ENCODE assay signal across 35 cellular contexts in the genomic region with DNA sequence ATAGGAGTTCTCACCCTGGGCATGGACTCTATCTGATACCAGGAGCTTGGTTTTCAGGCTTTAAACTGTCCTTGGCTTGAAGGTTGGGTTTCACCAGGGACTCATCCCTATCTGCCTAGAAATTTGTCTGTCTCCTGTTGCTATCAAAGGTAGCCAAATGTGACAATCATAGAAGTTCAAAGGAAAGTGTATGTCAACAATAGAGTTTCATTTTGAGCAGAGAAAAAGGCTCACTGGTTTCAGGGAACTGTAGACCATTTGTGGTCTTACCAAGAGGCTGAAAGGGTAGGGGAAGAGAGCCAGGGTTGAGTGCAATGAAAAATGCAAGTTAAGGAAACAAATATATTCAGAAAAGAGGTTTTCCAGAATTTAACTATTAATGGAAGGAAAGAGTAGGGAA.
"Had no signal": no experiment of that assay in that cellular context is flagged by ENCODE, and none has a peak within 500 bp of the region (broad histone marks: within the 10 kb centered on the region; RNA-seq: fewer than 3 reads in every experiment).

No MANE protein-coding gene starts in this region.

- DNase-seq: activated CD4-positive, alpha-beta memory T cell treated with anti-CD3 and anti-CD28 coated beads, Interleukin-2, amount 10 ng/mL, durations not matched to agents 7 days and 5 days; activated CD4-positive, alpha-beta T cell treated with anti-CD3 and anti-CD28 coated beads for 1 hour; activated CD4-positive, alpha-beta T cell treated with anti-CD3 and anti-CD28 coated beads for 48 hours; activated CD4-positive, CD25-positive, alpha-beta regulatory T cell; activated CD8-positive, alpha-beta memory T cell treated with anti-CD3 and anti-CD28 coated beads for 24 hours; activated CD8-positive, alpha-beta memory T cell treated with anti-CD3 and anti-CD28 coated beads, Interleukin-2, amount 10 ng/mL, durations not matched to agents 7 days and 5 days; activated gamma-delta T cell; activated naive CD4-positive, alpha-beta T cell treated with Interleukin-2 at 50 U/mL for 16 hours; activated naive CD8-positive, alpha-beta T cell treated with anti-CD3 and anti-CD28 coated beads, Interleukin-2, amount 10 ng/mL, durations not matched to agents 7 days and 5 days; activated T-cell treated with anti-CD3 and anti-CD28 coated beads, Interleukin-2, amount 50 U/mL, for 1 hour; amygdala; Kasumi-1; KG1; MG63; NCI-H1048; NCI-H1105 treated with DMSO at 0.1 percent for 48 hours; NCI-H1436; NCI-H1694; NCI-H1930; NCI-H2081 treated with DMSO at 0.1 percent for 48 hours; NCI-H345; NCI-H524 treated with DMSO at 0.1 percent for 48 hours; NCI-H748 treated with DMSO at 0.1 percent for 48 hours; OCI-M1; Right ventricle myocardium superior; SW 1271; T-helper 1 cell; T-helper 2 cell; T1000; WERI-Rb-1 had no signal

- H3K36me3 ChIP-seq: ascending aorta, cardiac muscle cell, MG63, WERI-Rb-1 had no signal

- H3K27ac Mint-ChIP-seq: activated CD4-positive, alpha-beta memory T cell treated with anti-CD3 and anti-CD28 coated beads, Interleukin-2, amount 10 ng/mL, durations not matched to agents 7 days and 5 days; activated CD8-positive, alpha-beta memory T cell treated with anti-CD3 and anti-CD28 coated beads, Interleukin-2, amount 10 ng/mL, durations not matched to agents 7 days and 5 days; activated naive CD4-positive, alpha-beta T cell treated with anti-CD3 and anti-CD28 coated beads, Interleukin-2, amount 50 U/mL, for 24 hours; activated naive CD8-positive, alpha-beta T cell treated with anti-CD3 and anti-CD28 coated beads, Interleukin-2, amount 10 ng/mL, durations not matched to agents 7 days and 5 days; activated T-helper 2 cell treated with anti-CD3 and anti-CD28 coated beads, Interferon-gamma antibody, Interleukin-2, Interleukin-4, amounts not matched to agents 10 μg/mL and 5 μg/mL and 100 μg/mL, durations not matched to agents 14 hours and 24 hours and 36 hours had no signal

- H3K4me3 ChIP-seq: ascending aorta, cardiac muscle cell, MG63 had no signal

- H3K4me3 Mint-ChIP-seq: activated CD4-positive, alpha-beta memory T cell treated with anti-CD3 and anti-CD28 coated beads, Interleukin-2, amount 10 ng/mL, durations not matched to agents 7 days and 5 days; activated CD8-positive, alpha-beta memory T cell treated with anti-CD3 and anti-CD28 coated beads, Interleukin-2, amount 10 ng/mL, durations not matched to agents 7 days and 5 days; activated naive CD4-positive, alpha-beta T cell treated with anti-CD3 and anti-CD28 coated beads, Interleukin-2, amount 50 U/mL, for 24 hours; activated naive CD8-positive, alpha-beta T cell treated with anti-CD3 and anti-CD28 coated beads, Interleukin-2, amount 10 ng/mL, durations not matched to agents 7 days and 5 days; central memory CD8-positive, alpha-beta T cell had no signal

- H3K36me3 Mint-ChIP-seq: activated naive CD4-positive, alpha-beta T cell treated with anti-CD3 and anti-CD28 coated beads, Interleukin-2, amount 50 U/mL, for 24 hours; activated naive CD8-positive, alpha-beta T cell treated with anti-CD3 and anti-CD28 coated beads, Interleukin-2, amount 10 ng/mL, durations not matched to agents 7 days and 5 days had no signal

- H3K27me3 Mint-ChIP-seq: activated CD4-positive, alpha-beta memory T cell treated with anti-CD3 and anti-CD28 coated beads, Interleukin-2, amount 10 ng/mL, durations not matched to agents 7 days and 5 days; activated naive CD8-positive, alpha-beta T cell treated with anti-CD3 and anti-CD28 coated beads, Interleukin-2, amount 10 ng/mL, durations not matched to agents 7 days and 5 days had no signal

- H3K27ac ChIP-seq: ascending aorta, cardiac muscle cell, WERI-Rb-1 had no signal

- H3K27me3 ChIP-seq: ascending aorta, cardiac muscle cell, MG63 had no signal

- H3K9me3 ChIP-seq: ascending aorta had no signal

- ATAC-seq: activated CD8-positive, alpha-beta memory T cell treated with anti-CD3 and anti-CD28 coated beads, Interleukin-2, amount 10 ng/mL, durations not matched to agents 7 days and 5 days had no signal

- H3K4me1 Mint-ChIP-seq: activated CD4-positive, alpha-beta memory T cell treated with anti-CD3 and anti-CD28 coated beads, Interleukin-2, amount 10 ng/mL, durations not matched to agents 7 days and 5 days; activated naive CD4-positive, alpha-beta T cell treated with anti-CD3 and anti-CD28 coated beads, Interleukin-2, amount 50 U/mL, for 24 hours; central memory CD8-positive, alpha-beta T cell had no signal

- H3K9me3 Mint-ChIP-seq: activated T-helper 2 cell treated with anti-CD3 and anti-CD28 coated beads, Interferon-gamma antibody, Interleukin-2, Interleukin-4, amounts not matched to agents 10 μg/mL and 5 μg/mL and 100 μg/mL, durations not matched to agents 14 hours and 24 hours and 36 hours had no signal
